In the genomic region with DNA sequence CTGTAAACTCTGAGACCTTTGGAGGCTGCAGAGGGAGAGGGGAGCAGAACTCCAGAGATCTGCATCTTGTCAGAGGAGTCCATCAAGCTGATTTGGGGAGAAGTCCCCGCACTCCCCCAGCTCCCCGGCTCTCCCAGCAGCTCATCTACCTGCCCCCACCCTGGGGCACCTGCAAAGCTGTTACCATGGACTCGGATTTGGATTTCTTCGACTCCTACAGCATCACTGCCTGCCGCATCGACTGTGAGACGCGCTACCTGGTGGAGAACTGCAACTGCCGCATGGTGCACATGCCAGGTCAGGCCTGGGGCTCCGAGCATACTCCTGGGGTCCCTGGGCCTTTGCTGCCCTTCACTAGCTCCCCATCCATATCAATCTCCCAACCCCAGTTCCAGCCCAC, we compare ENCODE assay signal across 36 cellular contexts. TPM values are rescaled to one million over a fixed set of nuclear protein-coding genes. Genes with fewer than 3 reads are reported as not detected.
"Had no signal": no experiment of that assay in that cellular context is flagged by ENCODE, and none has a peak within 500 bp of the region (broad histone marks: within the 10 kb centered on the region; RNA-seq: fewer than 3 reads in every experiment).

No MANE protein-coding gene starts in this region.

- H3K27ac Mint-ChIP-seq: activated B cell treated with CpG ODN at 0.5 μM for 24 hours; activated CD4-positive, alpha-beta memory T cell treated with anti-CD3 and anti-CD28 coated beads for 36 hours; activated CD8-positive, alpha-beta memory T cell treated with anti-CD3 and anti-CD28 coated beads, Interleukin-2, amount 10 ng/mL, durations not matched to agents 7 days and 5 days; activated CD8-positive, alpha-beta T cell treated with anti-CD3 and anti-CD28 coated beads, Interleukin-2, amount 10 ng/mL, durations not matched to agents 7 days and 5 days; activated naive CD8-positive, alpha-beta T cell; activated T-cell treated with anti-CD3 and anti-CD28 coated beads, Interleukin-2, amount 50 U/mL, for 24 hours; activated T-cell treated with anti-CD3 and anti-CD28 coated beads, Interleukin-2, amount 50 U/mL, for 72 hours; T-cell; T-helper 1 cell treated with Interleukin-12 subunit alpha and Interleukin-12 subunit beta and Interleukin-4 antibody, amounts not matched to agents 30 μg/mL and 1 μg/mL, for 36 hours had no signal

- H3K36me3 Mint-ChIP-seq: activated CD4-positive, alpha-beta memory T cell treated with anti-CD3 and anti-CD28 coated beads for 36 hours; activated CD8-positive, alpha-beta memory T cell treated with anti-CD3 and anti-CD28 coated beads, Interleukin-2, amount 10 ng/mL, durations not matched to agents 7 days and 5 days; activated naive CD8-positive, alpha-beta T cell; T-cell had no signal

- H3K4me1 ChIP-seq: foreskin keratinocyte had no signal

- FAIRE-seq: astrocyte, bronchial epithelial cell, colon had no signal

- H3K27ac ChIP-seq: brain microvascular endothelial cell, esophagus muscularis mucosa, foreskin keratinocyte, gastrocnemius medialis, WERI-Rb-1 had no signal

- DNase-seq: activated B cell treated with CpG ODN at 0.5 μM for 24 hours; activated CD4-positive, alpha-beta memory T cell treated with anti-CD3 and anti-CD28 coated beads for 36 hours; activated CD4-positive, alpha-beta T cell treated with anti-CD3 and anti-CD28 coated beads for 48 hours; activated CD4-positive, alpha-beta T cell treated with anti-CD3 and anti-CD28 coated beads, Interleukin-2, amount 50 U/mL, for 1 hour; activated CD8-positive, alpha-beta memory T cell treated with anti-CD3 and anti-CD28 coated beads, Interleukin-2, amount 10 ng/mL, durations not matched to agents 7 days and 5 days; activated CD8-positive, alpha-beta memory T cell treated with anti-CD3 and anti-CD28 coated beads, Interleukin-2, amount 50 U/mL, for 4 hours; activated CD8-positive, alpha-beta T cell treated with anti-CD3 and anti-CD28 coated beads, Interleukin-2, amount 10 ng/mL, durations not matched to agents 7 days and 5 days; activated gamma-delta T cell treated with Interleukin-2 at 50 U/mL for 16 hours; activated naive CD4-positive, alpha-beta T cell treated with anti-CD3 and anti-CD28 coated beads, Interleukin-2, amount 50 U/mL, for 16 hours; activated naive CD4-positive, alpha-beta T cell treated with Interleukin-2 at 50 U/mL for 16 hours; activated T-cell treated with anti-CD3 and anti-CD28 coated beads for 4 hours; activated T-cell treated with anti-CD3 and anti-CD28 coated beads, Interleukin-2, amount 50 U/mL, for 24 hours; activated T-cell treated with anti-CD3 and anti-CD28 coated beads, Interleukin-2, amount 50 U/mL, for 72 hours; amniotic stem cell; anterior cingulate cortex; brain microvascular endothelial cell; cortex of kidney; dermis blood vessel endothelial cell; effector CD4-positive, alpha-beta T cell; effector memory CD8-positive, alpha-beta T cell; erythroblast; foreskin keratinocyte; gastrocnemius medialis; glutamatergic neuron; SW 1271; T-cell; T1000; WERI-Rb-1 had no signal

- H3K4me3 ChIP-seq: esophagus muscularis mucosa, gastrocnemius medialis had no signal

- H3K27me3 ChIP-seq: brain microvascular endothelial cell, esophagus muscularis mucosa, foreskin keratinocyte, gastrocnemius medialis had no signal

- H3K4me3 Mint-ChIP-seq: activated B cell treated with CpG ODN at 0.5 μM for 24 hours; activated CD4-positive, alpha-beta memory T cell treated with anti-CD3 and anti-CD28 coated beads for 36 hours; activated CD8-positive, alpha-beta memory T cell treated with anti-CD3 and anti-CD28 coated beads, Interleukin-2, amount 10 ng/mL, durations not matched to agents 7 days and 5 days; activated CD8-positive, alpha-beta T cell treated with anti-CD3 and anti-CD28 coated beads, Interleukin-2, amount 10 ng/mL, durations not matched to agents 7 days and 5 days; activated naive CD8-positive, alpha-beta T cell; activated T-cell treated with anti-CD3 and anti-CD28 coated beads, Interleukin-2, amount 50 U/mL, for 24 hours; activated T-cell treated with anti-CD3 and anti-CD28 coated beads, Interleukin-2, amount 50 U/mL, for 72 hours; effector memory CD8-positive, alpha-beta T cell; T-cell; T-helper 1 cell treated with Interleukin-12 subunit alpha and Interleukin-12 subunit beta and Interleukin-4 antibody, amounts not matched to agents 30 μg/mL and 1 μg/mL, for 36 hours had no signal

- H3K4me1 Mint-ChIP-seq: activated B cell treated with CpG ODN at 0.5 μM for 24 hours had no signal

- H3K27me3 Mint-ChIP-seq: activated CD4-positive, alpha-beta memory T cell treated with anti-CD3 and anti-CD28 coated beads for 36 hours; activated CD8-positive, alpha-beta memory T cell treated with anti-CD3 and anti-CD28 coated beads, Interleukin-2, amount 10 ng/mL, durations not matched to agents 7 days and 5 days; activated naive CD8-positive, alpha-beta T cell; activated T-cell treated with anti-CD3 and anti-CD28 coated beads, Interleukin-2, amount 50 U/mL, for 24 hours had no signal

- H3K36me3 ChIP-seq: brain microvascular endothelial cell, esophagus muscularis mucosa, gastrocnemius medialis, WERI-Rb-1 had no signal

- H3K9me3 ChIP-seq: esophagus muscularis mucosa, gastrocnemius medialis had no signal

- H3K9me3 Mint-ChIP-seq: activated B cell treated with CpG ODN at 0.5 μM for 24 hours; activated CD4-positive, alpha-beta memory T cell treated with anti-CD3 and anti-CD28 coated beads for 36 hours; activated T-cell treated with anti-CD3 and anti-CD28 coated beads, Interleukin-2, amount 50 U/mL, for 24 hours; activated T-cell treated with anti-CD3 and anti-CD28 coated beads, Interleukin-2, amount 50 U/mL, for 72 hours; effector memory CD8-positive, alpha-beta T cell; T-cell; T-helper 1 cell treated with Interleukin-12 subunit alpha and Interleukin-12 subunit beta and Interleukin-4 antibody, amounts not matched to agents 30 μg/mL and 1 μg/mL, for 36 hours had no signal

- ATAC-seq: activated CD4-positive, CD25-positive, alpha-beta regulatory T cell treated with anti-CD3 and anti-CD28 coated beads, Interleukin-2, amount 50 U/mL, for 24 hours; activated CD8-positive, alpha-beta memory T cell treated with anti-CD3 and anti-CD28 coated beads, Interleukin-2, amount 10 ng/mL, durations not matched to agents 7 days and 5 days; activated CD8-positive, alpha-beta T cell treated with anti-CD3 and anti-CD28 coated beads, Interleukin-2, amount 10 ng/mL, durations not matched to agents 7 days and 5 days; activated T-cell treated with anti-CD3 and anti-CD28 coated beads, Interleukin-2, amount 50 U/mL, for 72 hours; effector memory CD8-positive, alpha-beta T cell; foreskin keratinocyte; gastrocnemius medialis; T-cell had no signal

RNA-seq across cellular contexts. Expression of gene ASIC1, which starts 20.9 kb away (rescaled TPM):
- total RNA-seq: activated B cell treated with CpG ODN at 0.5 μM for 24 hours had no signal

RNA-seq across cellular contexts. Expression of gene GPD1, which starts 25.5 kb away (rescaled TPM):
- total RNA-seq: chondrocyte, dermis blood vessel endothelial cell had no signal
